ENCODE assay signal across 15 cellular contexts in the genomic region with DNA sequence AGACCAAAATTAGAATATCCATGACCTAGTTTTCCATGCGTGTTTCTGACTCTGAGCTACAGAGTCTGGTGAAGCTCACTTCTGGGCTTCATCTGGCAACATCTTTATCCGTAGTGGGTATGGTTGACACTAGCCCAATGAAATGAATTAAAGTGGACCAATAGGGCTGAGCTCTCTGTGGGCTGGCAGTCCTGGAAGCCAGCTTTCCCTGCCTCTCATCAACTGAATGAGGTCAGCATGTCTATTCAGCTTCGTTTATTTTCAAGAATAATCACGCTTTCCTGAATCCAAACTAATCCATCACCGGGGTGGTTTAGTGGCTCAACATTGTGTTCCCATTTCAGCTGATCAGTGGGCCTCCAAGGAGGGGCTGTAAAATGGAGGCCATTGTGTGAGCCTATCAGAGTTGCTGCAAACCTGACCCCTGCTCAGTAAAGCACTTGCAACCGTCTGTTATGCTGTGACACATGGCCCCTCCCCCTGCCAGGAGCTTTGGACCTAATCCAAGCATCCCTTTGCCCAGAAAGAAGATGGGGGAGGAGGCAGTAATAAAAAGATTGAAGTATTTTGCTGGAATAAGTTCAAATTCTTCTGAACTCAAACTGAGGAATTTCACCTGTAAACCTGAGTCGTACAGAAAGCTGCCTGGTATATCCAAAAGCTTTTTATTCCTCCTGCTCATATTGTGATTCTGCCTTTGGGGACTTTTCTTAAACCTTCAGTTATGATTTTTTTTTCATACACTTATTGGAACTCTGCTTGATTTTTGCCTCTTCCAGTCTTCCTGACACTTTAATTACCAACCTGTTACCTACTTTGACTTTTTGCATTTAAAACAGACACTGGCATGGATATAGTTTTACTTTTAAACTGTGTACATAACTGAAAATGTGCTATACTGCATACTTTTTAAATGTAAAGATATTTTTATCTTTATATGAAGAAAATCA. TPM values are rescaled to one million over a fixed set of nuclear protein-coding genes. Genes with fewer than 3 reads are reported as not detected.
DNase-seq lines count a peak whose midpoint lies in the region; ATAC-seq and TF ChIP-seq lines count a peak whose summit lies in the region.
"Had no signal": no experiment of that assay in that cellular context is flagged by ENCODE, and none has a peak within 500 bp of the region (broad histone marks: within the 10 kb centered on the region; RNA-seq: fewer than 3 reads in every experiment).

No MANE protein-coding gene starts in this region.

- H3K4me1 ChIP-seq in mammary epithelial cell (ENCODE audit: insufficient read depth, low read length) (no peaks in the 10 kb centered on the region), uterus (peaks cover 3 to 6% of the 10 kb centered on the region in 2 donors), hepatocyte (ENCODE audit: insufficient read depth) (no peaks in the 10 kb centered on the region)
- H3K4me1 ChIP-seq: SJSA1 had no signal

- H3K79me2 ChIP-seq in mammary epithelial cell (ENCODE audit: insufficient read depth, low read length) (peaks cover 45% of the 10 kb centered on the region), hepatocyte (no peaks in the 10 kb centered on the region)

- no peaks in the 10 kb centered on the region for H3K27me3 Mint-ChIP-seq in MCF 10A (ENCODE audit: insufficient read depth, unreplicated experiment)

- dilution Hi-C loops in mammary epithelial cell (cut with HindIII; ENCODE audit: low sequenced_read_pairs) = no loop called here

- H3K4me2 ChIP-seq in mammary epithelial cell (ENCODE audit: insufficient read depth, low read depth, low read length) (no peak overlapping the region), hepatocyte (no peak overlapping the region)

- H3K4me3 Mint-ChIP-seq in MCF 10A (ENCODE audit: unreplicated experiment) = no peak overlapping the region
- H3K4me3 Mint-ChIP-seq: activated B cell treated with CpG ODN at 0.5 μM for 24 hours, neural crest cell had no signal

- H3K9me3 ChIP-seq in mammary epithelial cell (replicated peaks; ENCODE audit: insufficient read depth, low read length) (no peaks in the 10 kb centered on the region), uterus (no peaks in the 10 kb centered on the region), hepatocyte (ENCODE audit: low read depth) (no peaks in the 10 kb centered on the region)
- H3K9me3 ChIP-seq: SJSA1 had no signal

- POLR2A ChIA-PET in MCF 10A (lab: Yijun Ruan, JAX) = interaction anchor here (0.7 to 2.8 kb wide), 9 partner anchors 9 to 74 kb away, joined by 3 to 19 read pairs (median 4); no protein-coding TSS in a partner anchor

- peaks cover 30% of the 10 kb centered on the region for H3K36me3 ChIP-seq in mammary epithelial cell (ENCODE audit: insufficient read depth, low read length)
- H3K36me3 ChIP-seq in uterus = no peaks in the 10 kb centered on the region
- no peaks in the 10 kb centered on the region for H3K36me3 ChIP-seq in hepatocyte (replicated peaks; ENCODE audit: insufficient read depth, low read depth)

- in situ Hi-C loops in mammary epithelial cell (cut with MboI; ENCODE audit: low sequenced_read_pairs in 2 of 2) = no loop called here

- WGBS in mammary epithelial cell (ENCODE audit: low coverage, missing lambda C conversion rate) = 68% methylated on average over 7 of the region's 7 CpGs
- WGBS in hepatocyte (ENCODE audit: low lambda C conversion rate, missing lambda C conversion rate) = 60% methylated on average over 7 of the region's 7 CpGs

- H3K4me3 ChIP-seq in mammary epithelial cell (replicated peaks in 1 of 3; ENCODE audit: insufficient read depth in 1 of 3, low read depth in 2 of 3, low read length in 3 of 3) = no peak overlapping the region
- H3K4me3 ChIP-seq in uterus = no peak overlapping the region
- H3K4me3 ChIP-seq in hepatocyte = no peak overlapping the region
- H3K4me3 ChIP-seq: SJSA1 had no signal

- H3K27me3 ChIP-seq in mammary epithelial cell (ENCODE audit: insufficient read depth, low read length) (no peaks in the 10 kb centered on the region), uterus (no peaks in the 10 kb centered on the region), hepatocyte (no peaks in the 10 kb centered on the region)
- H3K27me3 ChIP-seq: SJSA1 had no signal

- H3K27ac ChIP-seq in mammary epithelial cell (ENCODE audit: insufficient read depth, low read depth, low read length) = no peak overlapping the region
- peak overlapping the region; percentile 55 to 67 for H3K27ac ChIP-seq in uterus
- H3K27ac ChIP-seq in hepatocyte = no peak overlapping the region
- H3K27ac ChIP-seq: SJSA1 had no signal

- CTCF ChIA-PET in MCF 10A (lab: Yijun Ruan, JAX) = interaction anchor here (0.8 kb wide), 1 partner anchor 33 kb away, joined by 4 read pairs; no protein-coding TSS in a partner anchor
- CTCF ChIA-PET in mammary epithelial cell (lab: Charles Lee; ENCODE audit: low non-redundant PET) = no interaction called here

- H3K27ac Mint-ChIP-seq in MCF 10A (ENCODE audit: low read depth, unreplicated experiment) = no peak overlapping the region
- H3K27ac Mint-ChIP-seq: activated B cell treated with CpG ODN at 0.5 μM for 24 hours had no signal

- DNase-seq in MCF 10A (ENCODE audit: unreplicated experiment) (peak; percentile 22), mammary epithelial cell (no peak), amniotic epithelial cell (ENCODE audit: low read depth) (peak; percentile 46), iPS-NIHi11 (ENCODE audit: low spot score) (peak; percentile 17), uterus (peak; percentile 44 to 46), hepatocyte (ENCODE audit: low spot score) (no peak), UCSD-AML1 (lab: John Stamatoyannopoulos, UW; ENCODE audit: unreplicated experiment) (no peak)
- DNase-seq: activated B cell treated with CpG ODN at 0.5 μM for 24 hours, EL, foreskin melanocyte, Kasumi-1, kidney glomerular epithelial cell had no signal

- H3K36me3 Mint-ChIP-seq in MCF 10A (ENCODE audit: insufficient read depth, unreplicated experiment) = peaks cover 69% of the 10 kb centered on the region

- H3K4me1 Mint-ChIP-seq in MCF 10A (ENCODE audit: insufficient read depth, unreplicated experiment) = peaks cover 19% of the 10 kb centered on the region

- no peak overlapping the region for H2AFZ ChIP-seq in mammary epithelial cell (ENCODE audit: low read depth, low read length)
- no peak overlapping the region for H2AFZ ChIP-seq in hepatocyte

- intact Hi-C loops in MCF 10A (cut with micrococcal nuclease) (no loop called here), mammary epithelial cell (cut with micrococcal nuclease) (no loop called here), uterus (cut with DNase I; ENCODE audit: low total_unique reads) (no loop called here)

- TF ChIP-seq POLR2A in uterus (IDR thresholded peaks at IDR 0.05) = no peak

- no peak for ATAC-seq in HG03571 (IDR thresholded peaks at IDR 0.05; ENCODE audit: unreplicated experiment)

- H4K20me1 ChIP-seq in mammary epithelial cell (ENCODE audit: insufficient read depth, low read length) (no peaks in the 10 kb centered on the region), hepatocyte (ENCODE audit: insufficient read depth, poor library complexity, severe bottlenecking) (no peaks in the 10 kb centered on the region)

- no peaks in the 10 kb centered on the region for H3K9me2 ChIP-seq in hepatocyte (replicated peaks; ENCODE audit: insufficient read depth)

- TF ChIP-seq CTCF in MCF 10A (IDR thresholded peaks at IDR 0.05; ENCODE audit: unreplicated experiment) (no peak), mammary epithelial cell (conservative IDR thresholded peaks at IDR 0.05 in 1 of 2, IDR thresholded peaks at IDR 0.05 in 1 of 2; ENCODE audit: extremely low read depth in 1 of 2, insufficient read depth in 1 of 2, low read depth in 1 of 2, low read length in 2 of 2) (no peak), uterus (IDR thresholded peaks at IDR 0.05) (no peak), hepatocyte (IDR thresholded peaks at IDR 0.05; ENCODE audit: poor library complexity) (no peak)

- no peak overlapping the region for H3K9ac ChIP-seq in mammary epithelial cell (ENCODE audit: insufficient read depth, low read length)

- H3K9me3 Mint-ChIP-seq in MCF 10A (ENCODE audit: unreplicated experiment) = peaks cover 9% of the 10 kb centered on the region

- BruUV-seq in MCF 10A (replicated peaks; lab: Mats Ljungman, UMichigan) (no TSS peak), mammary epithelial cell (replicated peaks; lab: Mats Ljungman, UMichigan) (no TSS peak)

RNA-seq across cellular contexts. Expression of a gene that starts 35.5 kb away (rescaled TPM):
- total RNA-seq in MCF 10A (2022) (225 and 267 TPM in 2 replicates), mammary epithelial cell (100 to 1,000 TPM; 485 to 894 TPM), uterus (100 to 1,000 TPM; 183 to 351 (median 300) TPM), hepatocyte (36.0 and 47.8 TPM in 2 replicates)
- polyA plus RNA-seq in mammary epithelial cell (1,604 TPM), hepatocyte (43.3 and 60.2 TPM in 2 replicates)
- polyA minus RNA-seq in mammary epithelial cell = 2,169 TPM

Comparison
In these comparisons a context has a peak if more than half of its experiments do, and no peak if none do; other contexts are left out.
1. DNase-seq: peak in MCF 10A (single experiment), amniotic epithelial cell (single experiment), iPS-NIHi11 (single experiment) and uterus (2 of 2); none in mammary epithelial cell (single experiment), hepatocyte (single experiment) and UCSD-AML1 (single experiment).
2. H3K27ac ChIP-seq: peak in uterus (2 of 2); none in mammary epithelial cell (single experiment) and hepatocyte (single experiment).